20 cellular contexts compared by ENCODE assay signal in genomic region chr20:1150218-1150617, GRCh38. TPM values are rescaled to one million over a fixed set of nuclear protein-coding genes. Genes with fewer than 3 reads are reported as not detected.
DNase-seq lines count a peak whose midpoint lies in the region; ATAC-seq, FAIRE-seq and TF ChIP-seq lines count a peak whose summit lies in the region.
"Had no signal": no experiment of that assay in that cellular context is flagged by ENCODE, and none has a peak within 500 bp of the region (broad histone marks: within the 10 kb centered on the region; RNA-seq: fewer than 3 reads in every experiment).

No MANE protein-coding gene starts in this region.

- no peaks in the 10 kb centered on the region for H3K9me2 ChIP-seq in GM23248 (ENCODE audit: insufficient read depth)

- in situ Hi-C loops in GM23248 (cut with MboI) (no loop called here), HepG2 (cut with HindIII; ENCODE audit: extremely low pct_ligation_motif_present, low pct_unique_long_range_greater_than_20kb) (no loop called here)

- 64% methylated on average over 4 of the region's 4 CpGs for WGBS in GM23248 (ENCODE audit: low coverage in 1 of 2, low lambda C conversion rate in 2 of 2, missing lambda C conversion rate in 2 of 2), 2 experiments
- 53% methylated on average over 4 of the region's 4 CpGs for WGBS in HepG2 (ENCODE audit: low lambda C conversion rate)

- BruUV-seq in HepG2 (replicated peaks; lab: Mats Ljungman, UMichigan) = no TSS peak

- no peak overlapping the region for H3K4me2 ChIP-seq in GM23248 (ENCODE audit: unreplicated experiment)
- H3K4me2 ChIP-seq in HepG2 (ENCODE audit: low read depth, low read length) = no peak overlapping the region
- H3K4me2 ChIP-seq: smooth muscle cell had no signal

- no peak for TF ChIP-seq EP300 in HepG2 (IDR thresholded peaks at IDR 0.05; ENCODE audit: low read depth in 2 of 2, low read length in 2 of 2)
- no peak; the same call in 1 of the 2 replicates for TF ChIP-seq EP300 in HepG2 (CRISPR knock-in tag; IDR thresholded peaks at IDR 0.05; ENCODE audit: borderline replicate concordance)

- peak; percentile 74 for ATAC-seq in HepG2

- no peaks in the 10 kb centered on the region for H4K20me1 ChIP-seq in GM23248 (ENCODE audit: insufficient read depth)
- 0 out of 2 replicates have a peak, but pooled peaks cover 3% of the 10 kb centered on the region for H4K20me1 ChIP-seq in HepG2 (ENCODE audit: insufficient read depth, low read length)

- FAIRE-seq in HepG2 (lab: Jason Lieb, UNC) = no peak
- FAIRE-seq: GM19239 had no signal

- DNase-seq in GM23248 (peak; percentile 67), HuH-7.5 (ENCODE audit: low spot score) (peak; percentile 27), cardiac fibroblast (ENCODE audit: low read depth in 2 of 2) (peak; percentile 6 to 57), HepG2 (ENCODE audit: low spot score) (peak; percentile 69), cerebellar nuclear complex (lab: John Stamatoyannopoulos, UW) (no peak), DMS153 treated with DMSO at 0.1 percent for 48 hours (lab: John Stamatoyannopoulos, UW; ENCODE audit: unreplicated experiment) (no peak), DMS79 (lab: John Stamatoyannopoulos, UW) (no peak), inferior parietal cortex (ENCODE audit: extremely low spot score) (no peak)
- DNase-seq: CD4-positive, alpha-beta T cell; effector CD4-positive, alpha-beta T cell; Kasumi-1; NCI-H2029 treated with DMSO at 0.1 percent for 48 hours; NK-92 treated with Interleukin-12 subunit alpha and Interleukin-12 subunit beta, amount 100 ng/mL, for 24 hours; thyroid gland had no signal

- H3K9ac ChIP-seq in GM23248 = no peak overlapping the region
- H3K9ac ChIP-seq in HepG2 (ENCODE audit: insufficient read depth, low read depth, low read length) = no peak overlapping the region

- no peak for TF ChIP-seq POLR2A in HepG2 (IDR thresholded peaks at IDR 0.05; ENCODE audit: insufficient read depth in 1 of 2, low read depth in 2 of 2, low read length in 2 of 2)

- H3K79me2 ChIP-seq in GM23248 (ENCODE audit: insufficient read depth) (peaks cover 33% of the 10 kb centered on the region), HepG2 (ENCODE audit: insufficient read depth, low read length) (no peaks in the 10 kb centered on the region)

- H2AFZ ChIP-seq in GM23248 (no peak overlapping the region), HepG2 (ENCODE audit: low read length) (no peak overlapping the region)

- POLR2A ChIA-PET in HepG2 (lab: Yijun Ruan, JAX) = interaction anchor here (0.6 to 0.7 kb wide), 2 partner anchors 22 to 241 kb away, joined by 3 read pairs; no protein-coding TSS in a partner anchor

- no peak for TF ChIP-seq CTCF in cardiac fibroblast (IDR thresholded peaks at IDR 0.05; ENCODE audit: low read depth, low read length)
- TF ChIP-seq CTCF in HepG2 (CRISPR knock-in tag; IDR thresholded peaks at IDR 0.05) = no peak

- CTCF ChIA-PET in HepG2 (lab: Yijun Ruan, JAX; ENCODE audit: low intra/inter-chr PET ratio, low total read pairs) = no interaction called here

- intact Hi-C loops in HepG2 (cut with micrococcal nuclease; ENCODE audit: unreplicated experiment) = no loop called here

- H3K4me3 ChIP-seq in GM23248 = no peak overlapping the region
- H3K4me3 ChIP-seq in cardiac fibroblast (replicated peaks in 1 of 2; ENCODE audit: low read depth in 2 of 2, low read length in 2 of 2) = no peak overlapping the region
- H3K4me3 ChIP-seq in HepG2 (replicated peaks in 1 of 3; ENCODE audit: insufficient read depth in 1 of 3, low read depth in 2 of 3, low read length in 3 of 3) = no peak overlapping the region
- H3K4me3 ChIP-seq: smooth muscle cell, thyroid gland had no signal

- 0 out of 2 replicates have a peak, but pooled peaks cover 6% of the 10 kb centered on the region for H3F3A ChIP-seq in GM23248 (ENCODE audit: insufficient read depth)

- H3K36me3 ChIP-seq in GM23248 (ENCODE audit: low read depth) (peaks cover 16% of the 10 kb centered on the region), HepG2 (replicated peaks in 1 of 2; ENCODE audit: control insufficient read depth in 1 of 2, insufficient read depth in 2 of 2, low read length in 2 of 2) (peaks cover 43 to 84% of the 10 kb centered on the region in 2 experiments)

- no peak for TF ChIP-seq RAD21 in HepG2 (CRISPR knock-in tag; IDR thresholded peaks at IDR 0.05)

- H3K9me3 ChIP-seq in GM23248 (ENCODE audit: low read depth) = no peaks in the 10 kb centered on the region
- no peaks in the 10 kb centered on the region for H3K9me3 ChIP-seq in HepG2 (ENCODE audit: low read length)
- H3K9me3 ChIP-seq: neutrophil, thyroid gland had no signal

- no peak overlapping the region for H3K27ac ChIP-seq in GM23248
- H3K27ac ChIP-seq in HepG2 (ENCODE audit: extremely low read length, insufficient read depth, low read length) = no peak overlapping the region
- H3K27ac ChIP-seq: neutrophil, thyroid gland had no signal

- H3K4me1 ChIP-seq in GM23248 (ENCODE audit: insufficient read depth) = peaks cover 5% of the 10 kb centered on the region; the same call in 1 of the 2 replicates
- H3K4me1 ChIP-seq in HepG2 (ENCODE audit: insufficient read depth, low read length) = peaks cover 11% of the 10 kb centered on the region
- H3K4me1 ChIP-seq: thyroid gland had no signal

- H3K27me3 ChIP-seq in GM23248 (replicated peaks; ENCODE audit: insufficient read depth) (no peaks in the 10 kb centered on the region), HepG2 (ENCODE audit: control insufficient read depth in 1 of 2, insufficient read depth in 2 of 2, low read length in 2 of 2) (no peaks in the 10 kb centered on the region)
- H3K27me3 ChIP-seq: neutrophil, thyroid gland had no signal

RNA-seq across cellular contexts. Expression of gene PSMF1, which starts 31.8 kb away (rescaled TPM):
- total RNA-seq in GM23248 (2014; rRNA removed; shearing (Covaris generic)) = 68.7 and 160 TPM in 2 replicates
- polyA plus RNA-seq in GM23248 (2016; fragmentation: Nextera tagmentation; extraction: Ambion mirVana) = 150 and 165 TPM in 2 replicates
- total RNA-seq in HepG2 (2016; rRNA removed; fragmentation: Illumina TruSeq; extraction: Trizol) = 86.0 and 113 TPM in 2 replicates
- 19.7 and 25.4 TPM in 2 replicates for total RNA-seq in HepG2 (2016; cell fraction: cytosol; rRNA removed; fragmentation: Illumina TruSeq; extraction: Trizol; ENCODE audit: low read depth)
- 84.7 and 89.7 TPM in 2 replicates for total RNA-seq in HepG2 (2016; cell fraction: insoluble cytoplasmic fraction; rRNA removed; fragmentation: Illumina TruSeq; extraction: Trizol)
- 45.7 and 47.8 TPM in 2 replicates for total RNA-seq in HepG2 (2016; cell fraction: membrane; rRNA removed; fragmentation: Illumina TruSeq; extraction: Trizol)
- total RNA-seq in HepG2 (2016; cell fraction: nucleus; rRNA removed; fragmentation: Illumina TruSeq; extraction: Trizol) = 55.8 and 66.5 TPM in 2 replicates
- 82.5 and 90.6 TPM in 2 replicates for polyA plus RNA-seq in HepG2 (2011; rRNA removed)
- polyA plus RNA-seq in HepG2 (2011; cell fraction: cytosol; rRNA removed) = 129 and 230 TPM in 2 replicates
- 130 and 163 TPM in 2 replicates for polyA plus RNA-seq in HepG2 (2011; cell fraction: nucleus; rRNA removed)
- 209 and 270 TPM in 2 replicates for polyA plus RNA-seq in HepG2 (2012)
- 182 and 186 TPM in 2 replicates for polyA plus RNA-seq in HepG2 (2016; cell fraction: cytosol; fragmentation: Illumina TruSeq; extraction: Trizol; ENCODE audit: low read depth)
- polyA plus RNA-seq in HepG2 (2016; cell fraction: insoluble cytoplasmic fraction; fragmentation: Illumina TruSeq; extraction: Trizol; ENCODE audit: low read depth) = 230 and 306 TPM in 2 replicates
- 158 and 165 TPM in 2 replicates for polyA plus RNA-seq in HepG2 (2016; cell fraction: membrane; fragmentation: Illumina TruSeq; extraction: Trizol; ENCODE audit: low read depth)
- polyA plus RNA-seq in HepG2 (2016; cell fraction: nucleus; fragmentation: Illumina TruSeq; extraction: Trizol; ENCODE audit: insufficient read depth, low read depth) = 135 and 140 TPM in 2 replicates
- polyA minus RNA-seq in HepG2 (2011; rRNA and poly(A)+ RNA removed; ENCODE audit: low replicate concordance) = 31.0 and 97.3 TPM in 2 replicates
- 90.7 and 92.5 TPM in 2 replicates for polyA minus RNA-seq in HepG2 (2011; cell fraction: cytosol; rRNA and poly(A)+ RNA removed)
- 67.6 and 70.3 TPM in 2 replicates for polyA minus RNA-seq in HepG2 (2011; cell fraction: nucleus; rRNA and poly(A)+ RNA removed)

RNA-seq across cellular contexts. Expression of gene TMEM74B, which starts 34.6 kb away (rescaled TPM):
- 0.43 TPM in 1 of 2 replicates, not detected in the other for total RNA-seq in GM23248 (2014; rRNA removed; shearing (Covaris generic))
- polyA plus RNA-seq in GM23248 (2016; fragmentation: Nextera tagmentation; extraction: Ambion mirVana) = 0.18 and 0.23 TPM in 2 replicates
- total RNA-seq in HepG2 (2016; rRNA removed; fragmentation: Illumina TruSeq; extraction: Trizol) = 2.9 and 4.7 TPM in 2 replicates
- total RNA-seq in HepG2 (2016; cell fraction: cytosol; rRNA removed; fragmentation: Illumina TruSeq; extraction: Trizol; ENCODE audit: low read depth) = 3.3 and 3.9 TPM in 2 replicates
- total RNA-seq in HepG2 (2016; cell fraction: insoluble cytoplasmic fraction; rRNA removed; fragmentation: Illumina TruSeq; extraction: Trizol) = 2.5 and 4.3 TPM in 2 replicates
- 4.5 and 5.1 TPM in 2 replicates for total RNA-seq in HepG2 (2016; cell fraction: membrane; rRNA removed; fragmentation: Illumina TruSeq; extraction: Trizol)
- 3.5 and 6.3 TPM in 2 replicates for total RNA-seq in HepG2 (2016; cell fraction: nucleus; rRNA removed; fragmentation: Illumina TruSeq; extraction: Trizol)
- 18.4 and 25.0 TPM in 2 replicates for polyA plus RNA-seq in HepG2 (2011; rRNA removed)
- polyA plus RNA-seq in HepG2 (2011; cell fraction: cytosol; rRNA removed) = 10.2 and 16.1 TPM in 2 replicates
- polyA plus RNA-seq in HepG2 (2011; cell fraction: nucleus; rRNA removed) = 136 and 155 TPM in 2 replicates
- polyA plus RNA-seq in HepG2 (2012) = 12.7 and 14.7 TPM in 2 replicates
- 3.3 and 4.2 TPM in 2 replicates for polyA plus RNA-seq in HepG2 (2016; cell fraction: cytosol; fragmentation: Illumina TruSeq; extraction: Trizol; ENCODE audit: low read depth)
- 2.6 and 2.9 TPM in 2 replicates for polyA plus RNA-seq in HepG2 (2016; cell fraction: insoluble cytoplasmic fraction; fragmentation: Illumina TruSeq; extraction: Trizol; ENCODE audit: low read depth)
- polyA plus RNA-seq in HepG2 (2016; cell fraction: membrane; fragmentation: Illumina TruSeq; extraction: Trizol; ENCODE audit: low read depth) = 4.2 and 5.6 TPM in 2 replicates
- polyA plus RNA-seq in HepG2 (2016; cell fraction: nucleus; fragmentation: Illumina TruSeq; extraction: Trizol; ENCODE audit: insufficient read depth, low read depth) = 11.6 and 13.1 TPM in 2 replicates
- 11.3 TPM in 1 of 2 replicates, not detected in the other for polyA minus RNA-seq in HepG2 (2011; rRNA and poly(A)+ RNA removed; ENCODE audit: low replicate concordance)
- polyA minus RNA-seq in HepG2 (2011; cell fraction: cytosol; rRNA and poly(A)+ RNA removed) = 5.0 and 6.8 TPM in 2 replicates
- polyA minus RNA-seq in HepG2 (2011; cell fraction: nucleus; rRNA and poly(A)+ RNA removed) = 12.4 and 13.4 TPM in 2 replicates
- total RNA-seq: G401 had no signal
- polyA plus RNA-seq: smooth muscle cell had no signal

RNA-seq across cellular contexts. Expression of gene C20orf202, which starts 53.0 kb away (rescaled TPM):
- not detected in 2 replicates for total RNA-seq in GM23248 (2014; rRNA removed; shearing (Covaris generic))
- polyA plus RNA-seq in GM23248 (2016; fragmentation: Nextera tagmentation; extraction: Ambion mirVana) = not detected in 2 replicates
- total RNA-seq in HepG2 (2016; rRNA removed; fragmentation: Illumina TruSeq; extraction: Trizol) = 0.20 TPM in 2 replicates
- 0.18 TPM in 1 of 2 replicates, not detected in the other for total RNA-seq in HepG2 (2016; cell fraction: cytosol; rRNA removed; fragmentation: Illumina TruSeq; extraction: Trizol; ENCODE audit: low read depth)
- total RNA-seq in HepG2 (2016; cell fraction: insoluble cytoplasmic fraction; rRNA removed; fragmentation: Illumina TruSeq; extraction: Trizol) = 0.18 and 0.19 TPM in 2 replicates
- 0.31 and 0.34 TPM in 2 replicates for total RNA-seq in HepG2 (2016; cell fraction: membrane; rRNA removed; fragmentation: Illumina TruSeq; extraction: Trizol)
- not detected in 2 replicates for total RNA-seq in HepG2 (2016; cell fraction: nucleus; rRNA removed; fragmentation: Illumina TruSeq; extraction: Trizol)
- polyA plus RNA-seq in HepG2 (2011; rRNA removed) = 0.91 and 1.2 TPM in 2 replicates
- polyA plus RNA-seq in HepG2 (2011; cell fraction: cytosol; rRNA removed) = 0.55 and 0.68 TPM in 2 replicates
- 1.9 and 2.2 TPM in 2 replicates for polyA plus RNA-seq in HepG2 (2011; cell fraction: nucleus; rRNA removed)
- polyA plus RNA-seq in HepG2 (2012) = 0.51 and 1.0 TPM in 2 replicates
- polyA plus RNA-seq in HepG2 (2016; cell fraction: cytosol; fragmentation: Illumina TruSeq; extraction: Trizol; ENCODE audit: low read depth) = 0.15 and 0.26 TPM in 2 replicates
- 0.14 and 0.45 TPM in 2 replicates for polyA plus RNA-seq in HepG2 (2016; cell fraction: insoluble cytoplasmic fraction; fragmentation: Illumina TruSeq; extraction: Trizol; ENCODE audit: low read depth)
- polyA plus RNA-seq in HepG2 (2016; cell fraction: membrane; fragmentation: Illumina TruSeq; extraction: Trizol; ENCODE audit: low read depth) = 0.18 and 0.36 TPM in 2 replicates
- not detected in 2 replicates for polyA plus RNA-seq in HepG2 (2016; cell fraction: nucleus; fragmentation: Illumina TruSeq; extraction: Trizol; ENCODE audit: insufficient read depth, low read depth)
- polyA minus RNA-seq in HepG2 (2011; rRNA and poly(A)+ RNA removed; ENCODE audit: low replicate concordance) = 0.14 TPM in 1 of 2 replicates, not detected in the other
- polyA minus RNA-seq in HepG2 (2011; cell fraction: cytosol; rRNA and poly(A)+ RNA removed) = not detected in 2 replicates
- 0.77 and 0.87 TPM in 2 replicates for polyA minus RNA-seq in HepG2 (2011; cell fraction: nucleus; rRNA and poly(A)+ RNA removed)
- total RNA-seq: CD4-positive, alpha-beta T cell; G401; lung microvascular endothelial cell; SK-MEL-5; smooth muscle cell had no signal
- polyA plus RNA-seq: smooth muscle cell had no signal

Comparison
In these comparisons a context has a peak if more than half of its experiments do, and no peak if none do; other contexts are left out.
1. DNase-seq: peak in GM23248 (single experiment), HuH-7.5 (single experiment), cardiac fibroblast (2 of 2) and HepG2 (single experiment); none in cerebellar nuclear complex (0 of 2), DMS153 treated with DMSO at 0.1 percent for 48 hours (single experiment), DMS79 (single experiment) and inferior parietal cortex (single experiment).